ENCODE assay signal across 21 cellular contexts in the genomic region with DNA sequence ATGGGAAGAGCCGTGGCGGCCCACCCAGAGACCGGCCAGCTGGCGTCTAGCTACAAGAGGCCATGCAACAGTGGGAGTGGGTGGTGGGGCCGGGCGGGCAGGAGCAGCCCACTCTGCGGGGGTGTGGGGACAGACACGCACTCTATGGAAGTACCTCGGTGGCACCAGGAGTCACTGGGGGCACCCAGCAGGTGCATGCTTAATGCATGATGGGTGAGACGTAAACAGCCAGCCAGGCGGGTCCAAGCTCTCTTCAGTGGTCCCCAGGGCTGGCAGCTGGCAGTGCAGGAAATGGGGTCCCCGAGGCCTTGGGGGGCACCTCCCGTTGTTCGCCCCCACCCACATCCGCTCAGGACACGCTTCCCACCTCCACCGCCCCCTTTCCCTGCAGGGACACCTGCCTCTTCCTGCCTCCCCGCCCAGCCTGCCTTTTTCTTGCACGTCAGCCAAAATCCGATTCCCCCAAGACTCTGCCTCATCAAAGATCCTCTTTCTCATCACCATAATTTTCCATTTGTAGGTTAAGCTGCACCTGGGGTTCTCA. TPM values are rescaled to one million over a fixed set of nuclear protein-coding genes. Genes with fewer than 3 reads are reported as not detected.
A peak's percentile ranks its signal among the peaks of the same experiment; 100 is the strongest.
DNase-seq lines count a peak whose midpoint lies in the region; TF ChIP-seq lines count a peak whose summit lies in the region.
"Had no signal": no experiment of that assay in that cellular context is flagged by ENCODE, and none has a peak within 500 bp of the region (broad histone marks: within the 10 kb centered on the region; RNA-seq: fewer than 3 reads in every experiment).

No MANE protein-coding gene starts in this region.

- peak overlapping the region; percentile 46 to 96 (median 90) for H3K4me2 ChIP-seq in BLaER1 treated with 17β-estradiol and CSF1 and Interleukin-3, amounts not matched to agents 10 nM and 100 nM

- peak overlapping the region in 7 of 10 experiments; percentile 4 to 51 (median 24); a peak in 8 of 20 replicates for H3K4me3 ChIP-seq in BLaER1 treated with 17β-estradiol and CSF1 and Interleukin-3, amounts not matched to agents 10 nM and 100 nM
- H3K4me3 ChIP-seq in CD8-positive, alpha-beta memory T cell (ENCODE audit: low read length) = no peak overlapping the region
- H3K4me3 ChIP-seq in WERI-Rb-1 (ENCODE audit: low read depth, low read length) = no peak overlapping the region
- no peak overlapping the region for H3K4me3 ChIP-seq in endodermal cell (ENCODE audit: low read length)
- H3K4me3 ChIP-seq: body of pancreas, gastroesophageal sphincter, left lung had no signal

- no peaks in the 10 kb centered on the region for H3K36me3 ChIP-seq in BLaER1 treated with 17β-estradiol and CSF1 and Interleukin-3, amounts not matched to agents 10 nM and 100 nM
- no peaks in the 10 kb centered on the region for H3K36me3 ChIP-seq in CD8-positive, alpha-beta memory T cell (ENCODE audit: insufficient read depth, low read length)
- no peaks in the 10 kb centered on the region for H3K36me3 ChIP-seq in WERI-Rb-1
- H3K36me3 ChIP-seq in endodermal cell (ENCODE audit: control insufficient read depth, insufficient read depth, low read length) = no peaks in the 10 kb centered on the region
- H3K36me3 ChIP-seq: gastroesophageal sphincter, left lung had no signal

- H3K27me3 Mint-ChIP-seq in CD8-positive, alpha-beta memory T cell = peaks cover 36 to 63% of the 10 kb centered on the region in 2 donors
- H3K27me3 Mint-ChIP-seq in endodermal cell (ENCODE audit: insufficient read depth) = peaks cover 4% of the 10 kb centered on the region

- peaks cover 6 to 14% (median 11%) of the 10 kb centered on the region in 11 experiments; a peak in 19 of 22 replicates for H3K9me3 ChIP-seq in BLaER1 treated with 17β-estradiol and CSF1 and Interleukin-3, amounts not matched to agents 10 nM and 100 nM (replicated peaks in 1 of 11)
- no peaks in the 10 kb centered on the region for H3K9me3 ChIP-seq in CD8-positive, alpha-beta memory T cell (ENCODE audit: low read length)
- peaks cover 7% of the 10 kb centered on the region for H3K9me3 ChIP-seq in WERI-Rb-1 (ENCODE audit: severe bottlenecking)
- no peaks in the 10 kb centered on the region for H3K9me3 ChIP-seq in endodermal cell (ENCODE audit: control insufficient read depth, low read length)

- H3K27me3 ChIP-seq in BLaER1 treated with 17β-estradiol and CSF1 and Interleukin-3, amounts not matched to agents 10 nM and 100 nM = peaks cover 0 to 57% (median 0%) of the 10 kb centered on the region in 11 experiments; a peak in 10 of 22 replicates
- H3K27me3 ChIP-seq in CD8-positive, alpha-beta memory T cell (ENCODE audit: insufficient read depth, low read length, poor library complexity, severe bottlenecking) = peaks cover 12% of the 10 kb centered on the region
- H3K27me3 ChIP-seq in WERI-Rb-1 (ENCODE audit: insufficient read depth, low read depth, severe bottlenecking) (no peaks in the 10 kb centered on the region), endodermal cell (ENCODE audit: control insufficient read depth, insufficient read depth, low read length, poor library complexity, severe bottlenecking) (no peaks in the 10 kb centered on the region)

- POLR2A ChIA-PET in CD8-positive, alpha-beta memory T cell (lab: Charles Lee) = interaction anchor here (0.6 kb wide), 1 partner anchor 172 kb away, joined by 3 read pairs; no protein-coding TSS in a partner anchor

- CTCF ChIA-PET in CD8-positive, alpha-beta memory T cell (lab: Charles Lee) = no interaction called here

- peak overlapping the region in 2 of 8 donors; percentile 29 to 54 for H3K27ac Mint-ChIP-seq in CD8-positive, alpha-beta memory T cell
- no peak overlapping the region for H3K27ac Mint-ChIP-seq in endodermal cell

- TF ChIP-seq CTCF in WERI-Rb-1 (IDR thresholded peaks at IDR 0.05; ENCODE audit: low read depth, low read length) (no peak), endodermal cell (conservative IDR thresholded peaks at IDR 0.05) (no peak)

- no peak for DNase-seq in CD8-positive, alpha-beta memory T cell
- DNase-seq in WERI-Rb-1 = no peak
- peak; percentile 38 for DNase-seq in endodermal cell
- no peak for DNase-seq in HuH-7 (ENCODE audit: low spot score)
- DNase-seq in CD1c-positive myeloid dendritic cell (ENCODE audit: extremely low spot score) = no peak
- no peak for DNase-seq in LoVo (ENCODE audit: low spot score)
- DNase-seq: activated CD4-positive, alpha-beta T cell treated with anti-CD3 and anti-CD28 coated beads, Interleukin-2, amount 50 U/mL, for 1 hour; activated effector memory CD4-positive, alpha-beta T cell treated with Interleukin-2 at 50 U/mL for 16 hours; body of pancreas; cortex of kidney; DMS53; Karpas-422; NCI-H2227 treated with DMSO at 0.1 percent for 48 hours; SHP77 treated with DMSO at 0.1 percent for 48 hours; small intestine; T1000; trophoblast cell had no signal

- H3K4me3 Mint-ChIP-seq in CD8-positive, alpha-beta memory T cell = peak overlapping the region in 5 of 7 donors; percentile 7 to 75 (median 71)
- H3K4me3 Mint-ChIP-seq in endodermal cell = no peak overlapping the region

- 88 to 97% methylated on average over 13 to 20 of the region's 20 CpGs for WGBS in endodermal cell (ENCODE audit: insufficient coverage in 1 of 2, insufficient read length in 1 of 2), 2 experiments

- H3K4me1 Mint-ChIP-seq in CD8-positive, alpha-beta memory T cell = peaks cover 14 to 24% (median 22%) of the 10 kb centered on the region in 3 donors
- H3K4me1 Mint-ChIP-seq in endodermal cell = no peaks in the 10 kb centered on the region

- peaks cover 0 to 38% (median 5%) of the 10 kb centered on the region in 11 experiments; a peak in 8 of 22 replicates for H4K20me1 ChIP-seq in BLaER1 treated with 17β-estradiol and CSF1 and Interleukin-3, amounts not matched to agents 10 nM and 100 nM

- H3K4me1 ChIP-seq in BLaER1 treated with 17β-estradiol and CSF1 and Interleukin-3, amounts not matched to agents 10 nM and 100 nM = peaks cover 23 to 63% (median 52%) of the 10 kb centered on the region in 10 experiments
- peaks cover 11% of the 10 kb centered on the region for H3K4me1 ChIP-seq in CD8-positive, alpha-beta memory T cell (ENCODE audit: insufficient read depth, low read length)
- H3K4me1 ChIP-seq in endodermal cell (ENCODE audit: control insufficient read depth, insufficient read depth, low read length) = no peaks in the 10 kb centered on the region
- H3K4me1 ChIP-seq: left lung, parathyroid adenoma had no signal

- H3K36me3 Mint-ChIP-seq in CD8-positive, alpha-beta memory T cell = peaks cover 0 to 7% (median 4%) of the 10 kb centered on the region in 3 donors
- no peaks in the 10 kb centered on the region for H3K36me3 Mint-ChIP-seq in endodermal cell (ENCODE audit: low read depth)

- H3K9me3 Mint-ChIP-seq in CD8-positive, alpha-beta memory T cell = peaks cover 0 to 3% (median 2%) of the 10 kb centered on the region in 5 donors
- H3K9me3 Mint-ChIP-seq in endodermal cell = peaks cover 4% of the 10 kb centered on the region

- H3K27ac ChIP-seq in BLaER1 treated with 17β-estradiol and CSF1 and Interleukin-3, amounts not matched to agents 10 nM and 100 nM = peak overlapping the region in 2 of 11 experiments; percentile 14 to 34; a peak in 4 of 22 replicates
- no peak overlapping the region for H3K27ac ChIP-seq in CD8-positive, alpha-beta memory T cell (ENCODE audit: low read depth, low read length)
- H3K27ac ChIP-seq in WERI-Rb-1 (peak overlapping the region; percentile 95), endodermal cell (ENCODE audit: low read depth, low read length) (no peak overlapping the region)
- H3K27ac ChIP-seq: body of pancreas, gastroesophageal sphincter, left lung, parathyroid adenoma had no signal

- peak overlapping the region in 3 of 11 experiments; percentile 29 to 42 (median 31); a peak in 2 of 22 replicates for H3K9ac ChIP-seq in BLaER1 treated with 17β-estradiol and CSF1 and Interleukin-3, amounts not matched to agents 10 nM and 100 nM
- no peak overlapping the region for H3K9ac ChIP-seq in endodermal cell (ENCODE audit: extremely low read depth, low read length, poor library complexity, severe bottlenecking)
- H3K9ac ChIP-seq: parathyroid adenoma had no signal

RNA-seq across cellular contexts. Expression of gene PSMG3, which starts 22.5 kb away (rescaled TPM):
- 10 to 100 TPM; 71.0 to 80.7 TPM for total RNA-seq in CD8-positive, alpha-beta memory T cell
- polyA plus RNA-seq in CD8-positive, alpha-beta memory T cell = 51.3 TPM
- total RNA-seq in endodermal cell = 10 to 100 TPM; 30.1 to 44.3 TPM
- polyA plus RNA-seq in endodermal cell (2013, experiment 1 of 2) = 30.0 TPM
- 30.2 TPM for polyA plus RNA-seq in endodermal cell (2013, experiment 2 of 2)

RNA-seq across cellular contexts. Expression of gene TMEM184A, which starts 36.4 kb away (rescaled TPM):
- not detected for total RNA-seq in CD8-positive, alpha-beta memory T cell
- polyA plus RNA-seq in CD8-positive, alpha-beta memory T cell = not detected
- total RNA-seq in endodermal cell = 1 to 10 TPM; 4.6 to 5.1 TPM
- 0.43 TPM for polyA plus RNA-seq in endodermal cell (2013, experiment 1 of 2)
- 1.1 TPM for polyA plus RNA-seq in endodermal cell (2013, experiment 2 of 2)

Comparison
In these comparisons a context has a peak if more than half of its experiments do, and no peak if none do; other contexts are left out.
1. H3K4me3 ChIP-seq: peak in BLaER1 treated with 17β-estradiol and CSF1 and Interleukin-3, amounts not matched to agents 10 nM and 100 nM (7 of 10); none in CD8-positive, alpha-beta memory T cell (single experiment), WERI-Rb-1 (single experiment) and endodermal cell (single experiment).
2. RNA of gene TMEM184A, which starts 36.4 kb away (total RNA-seq): 4.6 to 5.1 TPM in endodermal cell; not detected in CD8-positive, alpha-beta memory T cell; every median in the first group is over 4 times any median in the second.